ENCODE assay signal across 7 cellular contexts in genomic region chr10:102450124-102450373, GRCh38. TPM values are rescaled to one million over a fixed set of nuclear protein-coding genes. Genes with fewer than 3 reads are reported as not detected.
DNase-seq lines count a peak whose midpoint lies in the region; ATAC-seq and TF ChIP-seq lines count a peak whose summit lies in the region.

No MANE protein-coding gene starts in this region.

- peak overlapping the region; percentile 99 for H3K4me2 ChIP-seq in GM23338

- peak overlapping the region; percentile 94 for H3K27ac Mint-ChIP-seq in GM23338

- H3K9ac ChIP-seq in skeletal muscle tissue (ENCODE audit: low read depth in 1 of 3, low read length in 3 of 3) = peak overlapping the region; percentile 79 to 94 (median 85)

- H3K9me2 ChIP-seq in GM23338 (ENCODE audit: insufficient read depth) = no peaks in the 10 kb centered on the region

- peaks cover 39% of the 10 kb centered on the region for H3K4me1 Mint-ChIP-seq in GM23338

- no peak for ATAC-seq in GM23338
- ATAC-seq in RWPE2 (ENCODE audit: low read depth) = no peak; the same call in 2 of the 3 replicates

- peaks cover 32% of the 10 kb centered on the region for H3F3A ChIP-seq in GM23338 (replicated peaks; ENCODE audit: low read depth)

- peak overlapping the region; percentile 74; the same call in 1 of the 2 replicates for H2AFZ ChIP-seq in GM23338

- H3K36me3 Mint-ChIP-seq in GM23338 (ENCODE audit: low read depth) = peaks cover 21% of the 10 kb centered on the region

- H3K9me3 Mint-ChIP-seq in GM23338 = no peaks in the 10 kb centered on the region; the same call in 2 of the 3 replicates

- DNase-seq in GM23338 (ENCODE audit: low spot score) = no peak
- DNase-seq in RWPE2 (ENCODE audit: low spot score) = no peak
- DNase-seq in fibroblast of the aortic adventitia (ENCODE audit: low read depth) = no peak
- no peak for DNase-seq in occipital lobe (lab: John Stamatoyannopoulos, UW)
- no peak for DNase-seq in LoVo (ENCODE audit: low spot score)
- DNase-seq in NCI-H128 (lab: John Stamatoyannopoulos, UW; ENCODE audit: unreplicated experiment) = no peak

- H3K4me3 ChIP-seq in GM23338 = peak overlapping the region; percentile 97
- peak overlapping the region; percentile 75 for H3K4me3 ChIP-seq in RWPE2 (ENCODE audit: severe bottlenecking)
- H3K4me3 ChIP-seq in fibroblast of the aortic adventitia (ENCODE audit: low read depth, low read length) = peak overlapping the region; percentile 75
- H3K4me3 ChIP-seq in skeletal muscle tissue (ENCODE audit: low read length in 3 of 3) = peak overlapping the region; percentile 91 to 93 (median 93)

- peaks cover 22% of the 10 kb centered on the region for H3K27me3 Mint-ChIP-seq in GM23338 (ENCODE audit: insufficient read depth, low read depth, poor library complexity)

- H3K27ac ChIP-seq in GM23338 (ENCODE audit: low read depth) (peak overlapping the region; percentile 90; the same call in 1 of the 2 replicates), RWPE2 (ENCODE audit: poor library complexity, severe bottlenecking) (peak overlapping the region; percentile 85), skeletal muscle tissue (ENCODE audit: low read depth, low read length) (peak overlapping the region; percentile 60)

- no peaks in the 10 kb centered on the region for H3K27me3 ChIP-seq in GM23338 (ENCODE audit: insufficient read depth)
- H3K27me3 ChIP-seq in RWPE2 (ENCODE audit: insufficient read depth, poor library complexity, severe bottlenecking) = no peaks in the 10 kb centered on the region
- H3K27me3 ChIP-seq in skeletal muscle tissue (ENCODE audit: control insufficient read depth in 3 of 3, insufficient read depth in 3 of 3, low read length in 3 of 3) = no peaks in the 10 kb centered on the region

- H3K4me1 ChIP-seq in GM23338 (ENCODE audit: insufficient read depth) = peaks cover 39% of the 10 kb centered on the region
- peaks cover 9% of the 10 kb centered on the region for H3K4me1 ChIP-seq in RWPE2 (ENCODE audit: insufficient read depth, poor library complexity, severe bottlenecking)
- H3K4me1 ChIP-seq in skeletal muscle tissue (ENCODE audit: control insufficient read depth in 3 of 3, insufficient read depth in 3 of 3, low read length in 3 of 3) = peaks cover 16 to 26% (median 18%) of the 10 kb centered on the region in 3 donors

- peak overlapping the region; percentile 93 for H3K4me3 Mint-ChIP-seq in GM23338

- H3K9me3 ChIP-seq in RWPE2 (ENCODE audit: severe bottlenecking) = no peaks in the 10 kb centered on the region
- no peaks in the 10 kb centered on the region for H3K9me3 ChIP-seq in skeletal muscle tissue (ENCODE audit: control insufficient read depth in 3 of 3, low read length in 3 of 3)

- H4K20me1 ChIP-seq in GM23338 (replicated peaks; ENCODE audit: insufficient read depth) = peaks cover 11% of the 10 kb centered on the region

- TF ChIP-seq CTCF in GM23338 (conservative IDR thresholded peaks at IDR 0.05; ENCODE audit: low read depth in 2 of 2) (no peak), RWPE2 (IDR thresholded peaks at IDR 0.05; ENCODE audit: poor library complexity, severe bottlenecking) (no peak), fibroblast of the aortic adventitia (IDR thresholded peaks at IDR 0.05; ENCODE audit: insufficient read depth, low read length) (no peak)

- H3K36me3 ChIP-seq in GM23338 (ENCODE audit: insufficient read depth) = peaks cover 4% of the 10 kb centered on the region; the same call in 1 of the 2 replicates
- H3K36me3 ChIP-seq in RWPE2 (ENCODE audit: low read depth) = peaks cover 13% of the 10 kb centered on the region
- no peaks in the 10 kb centered on the region for H3K36me3 ChIP-seq in skeletal muscle tissue (ENCODE audit: control insufficient read depth in 3 of 3, insufficient read depth in 3 of 3, low read length in 3 of 3)

- H3K79me2 ChIP-seq in GM23338 (replicated peaks; ENCODE audit: insufficient read depth) = peaks cover 33% of the 10 kb centered on the region

TF ChIP-seq in GM23338, 12 proteins besides CTCF, POLR2A, EP300 and RAD21 (continues in another document):
- no peak for TF ChIP-seq ZNF114 (CRISPR knock-in tag; IDR thresholded peaks at IDR 0.05)
- TF ChIP-seq ZNF331 (CRISPR knock-in tag; IDR thresholded peaks at IDR 0.05; ENCODE audit: low read depth) = no peak
- no peak for TF ChIP-seq NANOG (IDR thresholded peaks at IDR 0.05; ENCODE audit: borderline replicate concordance)
- no peak for TF ChIP-seq JUNB (IDR thresholded peaks at IDR 0.05; ENCODE audit: unreplicated experiment)
- TF ChIP-seq EZH2phosphoT487 (IDR thresholded peaks at IDR 0.05; ENCODE audit: unreplicated experiment) = no peak
- no peak for TF ChIP-seq CREB1 (CRISPR knock-in tag; IDR thresholded peaks at IDR 0.05; ENCODE audit: low read depth)

RNA-seq across cellular contexts. Expression of gene C10orf95, which starts 1.3 kb away (rescaled TPM):
- total RNA-seq in GM23338 (2014; rRNA removed; shearing (Covaris generic)) = 0.69 TPM in 1 of 2 replicates, not detected in the other
- polyA plus RNA-seq in GM23338 (2016; fragmentation: Nextera tagmentation; extraction: Ambion mirVana) = 1.1 and 1.5 TPM in 2 replicates
- total RNA-seq in fibroblast of the aortic adventitia (ENCODE audit: low replicate concordance) = not detected in 2 replicates
- total RNA-seq in skeletal muscle tissue = not detected
- not detected for total RNA-seq in occipital lobe

RNA-seq across cellular contexts. Expression of gene CUEDC2, which starts 17.7 kb away (rescaled TPM):
- total RNA-seq in GM23338 (2014; rRNA removed; shearing (Covaris generic)) = 37.0 and 39.2 TPM in 2 replicates
- 37.3 and 47.3 TPM in 2 replicates for polyA plus RNA-seq in GM23338 (2016; fragmentation: Nextera tagmentation; extraction: Ambion mirVana)
- 40.9 and 61.4 TPM in 2 replicates for total RNA-seq in fibroblast of the aortic adventitia (ENCODE audit: low replicate concordance)
- 31.3 TPM for total RNA-seq in skeletal muscle tissue
- total RNA-seq in occipital lobe = 37.3 TPM

RNA-seq across cellular contexts. Expression of gene FBXL15, which starts 29.4 kb away (rescaled TPM):
- 29.7 and 36.1 TPM in 2 replicates for total RNA-seq in GM23338 (2014; rRNA removed; shearing (Covaris generic))
- polyA plus RNA-seq in GM23338 (2016; fragmentation: Nextera tagmentation; extraction: Ambion mirVana) = 18.4 and 18.5 TPM in 2 replicates
- total RNA-seq in fibroblast of the aortic adventitia (ENCODE audit: low replicate concordance) = 5.2 and 39.6 TPM in 2 replicates
- 3.1 TPM for total RNA-seq in skeletal muscle tissue
- total RNA-seq in occipital lobe = 14.2 TPM

RNA-seq across cellular contexts. Expression of gene PSD, which starts 31.5 kb away (rescaled TPM):
- 4.0 and 6.8 TPM in 2 replicates for total RNA-seq in GM23338 (2014; rRNA removed; shearing (Covaris generic))
- 1.9 and 2.7 TPM in 2 replicates for polyA plus RNA-seq in GM23338 (2016; fragmentation: Nextera tagmentation; extraction: Ambion mirVana)
- total RNA-seq in fibroblast of the aortic adventitia (ENCODE audit: low replicate concordance) (0.18 and 1.3 TPM in 2 replicates), skeletal muscle tissue (3.7 TPM), occipital lobe (101 TPM)

RNA-seq across cellular contexts. Expression of gene ACTR1A, which starts 52.5 kb away (rescaled TPM):
- 96.9 and 101 TPM in 2 replicates for total RNA-seq in GM23338 (2014; rRNA removed; shearing (Covaris generic))
- polyA plus RNA-seq in GM23338 (2016; fragmentation: Nextera tagmentation; extraction: Ambion mirVana) = 39.4 and 41.2 TPM in 2 replicates
- total RNA-seq in fibroblast of the aortic adventitia (ENCODE audit: low replicate concordance) (103 and 105 TPM in 2 replicates), skeletal muscle tissue (66.8 TPM), occipital lobe (164 TPM)
